ENCODE assay signal across 18 cellular contexts in genomic region chr5:12272389-12272788, GRCh38.
DNase-seq lines count a peak whose midpoint lies in the region; ATAC-seq and TF ChIP-seq lines count a peak whose summit lies in the region.
"Had no signal": no experiment of that assay in that cellular context is flagged by ENCODE, and none has a peak within 500 bp of the region (broad histone marks: within the 10 kb centered on the region; RNA-seq: fewer than 3 reads in every experiment).

No MANE protein-coding gene starts in this region.

- peak; percentile 85 for DNase-seq in GM23338 (ENCODE audit: low spot score)
- peak; percentile 64 for DNase-seq in PC-3
- peak; percentile 8 for DNase-seq in hepatocyte (ENCODE audit: low spot score)
- DNase-seq in activated T-helper 1 cell treated with anti-CD3 and anti-CD28 coated beads, Interleukin-12 subunit alpha, Interleukin-12 subunit beta, Interleukin-2, Interleukin-4 antibody, amounts not matched to agents 30 ng/mL and 10 ng/mL and 1 ng/mL, durations not matched to agents 14 hours and 24 hours and 36 hours (ENCODE audit: low spot score), result no peak
- DNase-seq in RKO (ENCODE audit: low spot score), result no peak
- DNase-seq in activated CD4-positive, alpha-beta T cell treated with anti-CD3 and anti-CD28 coated beads, Interleukin-2, amount 10 ng/mL, durations not matched to agents 7 days and 5 days, result no peak
- DNase-seq: activated CD4-positive, alpha-beta T cell treated with anti-CD3 and anti-CD28 coated beads, Interleukin-2, amount 50 U/mL, for 4 hours; activated naive CD8-positive, alpha-beta T cell treated with anti-CD3 and anti-CD28 coated beads, Interleukin-2, amount 10 ng/mL, durations not matched to agents 7 days and 5 days; activated T-cell treated with anti-CD3 and anti-CD28 coated beads, Interleukin-2, amount 50 U/mL, for 1 hour; CD8-positive, alpha-beta memory T cell; GDM1; naive thymus-derived CD8-positive, alpha-beta T cell; psoas muscle; spleen had no signal

- no peaks in the 10 kb centered on the region for H3K79me2 ChIP-seq in GM23338 (replicated peaks; ENCODE audit: insufficient read depth)
- H3K79me2 ChIP-seq in PC-3 (ENCODE audit: low read length), result no peaks in the 10 kb centered on the region
- H3K79me2 ChIP-seq in hepatocyte, result no peaks in the 10 kb centered on the region

- WGBS in hepatocyte (ENCODE audit: low lambda C conversion rate, missing lambda C conversion rate), result 57% methylated on average over 5 of the region's 5 CpGs

- H3K4me1 ChIP-seq in GM23338 (ENCODE audit: insufficient read depth), result no peaks in the 10 kb centered on the region
- no peaks in the 10 kb centered on the region for H3K4me1 ChIP-seq in PC-3 (ENCODE audit: insufficient read depth, low read length)
- H3K4me1 ChIP-seq in hepatocyte (ENCODE audit: insufficient read depth), result no peaks in the 10 kb centered on the region
- H3K4me1 ChIP-seq: psoas muscle, spleen, suprapubic skin had no signal

- TF ChIP-seq CTCF in 22Rv1 (IDR thresholded peaks at IDR 0.05) (peak; percentile 37), GM23338 (conservative IDR thresholded peaks at IDR 0.05; ENCODE audit: low read depth in 2 of 2) (peak; percentile 67 to 95), PC-3 (conservative IDR thresholded peaks at IDR 0.05; ENCODE audit: low read depth, low read length) (peak; percentile 68), hepatocyte (IDR thresholded peaks at IDR 0.05; ENCODE audit: poor library complexity) (peak; percentile 16)

- no peak overlapping the region for H3K27ac Mint-ChIP-seq in GM23338
- no peak overlapping the region for H3K27ac Mint-ChIP-seq in activated T-helper 1 cell treated with anti-CD3 and anti-CD28 coated beads, Interleukin-12 subunit alpha, Interleukin-12 subunit beta, Interleukin-2, Interleukin-4 antibody, amounts not matched to agents 30 ng/mL and 10 ng/mL and 1 ng/mL, durations not matched to agents 14 hours and 24 hours and 36 hours
- H3K27ac Mint-ChIP-seq in activated CD4-positive, alpha-beta T cell treated with anti-CD3 and anti-CD28 coated beads, Interleukin-2, amount 10 ng/mL, durations not matched to agents 7 days and 5 days, result no peak overlapping the region
- H3K27ac Mint-ChIP-seq: activated naive CD8-positive, alpha-beta T cell treated with anti-CD3 and anti-CD28 coated beads, Interleukin-2, amount 10 ng/mL, durations not matched to agents 7 days and 5 days; CD8-positive, alpha-beta memory T cell; naive thymus-derived CD8-positive, alpha-beta T cell had no signal

- H2AFZ ChIP-seq in GM23338 (no peak overlapping the region), PC-3 (ENCODE audit: low read length) (no peak overlapping the region), hepatocyte (no peak overlapping the region)

- CTCF ChIA-PET in PC-3 (lab: Charles Lee), result no interaction called here
- CTCF ChIA-PET in activated CD4-positive, alpha-beta T cell treated with anti-CD3 and anti-CD28 coated beads, Interleukin-2, amount 10 ng/mL, durations not matched to agents 7 days and 5 days (lab: Charles Lee), result no interaction called here

- POLR2A ChIA-PET in PC-3 (lab: Charles Lee; ENCODE audit: unreplicated experiment), result no interaction called here
- POLR2A ChIA-PET in activated CD4-positive, alpha-beta T cell treated with anti-CD3 and anti-CD28 coated beads, Interleukin-2, amount 10 ng/mL, durations not matched to agents 7 days and 5 days (lab: Charles Lee), result no interaction called here

- H3F3A ChIP-seq in GM23338 (replicated peaks; ENCODE audit: low read depth) (no peaks in the 10 kb centered on the region), PC-3 (ENCODE audit: low read length, unreplicated experiment) (no peaks in the 10 kb centered on the region)

- intact Hi-C loops in PC-3 (cut with micrococcal nuclease), result no loop called here
- intact Hi-C loops in activated T-helper 1 cell treated with anti-CD3 and anti-CD28 coated beads, Interleukin-12 subunit alpha, Interleukin-12 subunit beta, Interleukin-2, Interleukin-4 antibody, amounts not matched to agents 30 ng/mL and 10 ng/mL and 1 ng/mL, durations not matched to agents 14 hours and 24 hours and 36 hours (cut with micrococcal nuclease), result no loop called here

- H3K4me2 ChIP-seq in GM23338, result no peak overlapping the region
- no peak overlapping the region for H3K4me2 ChIP-seq in PC-3 (ENCODE audit: low read length)
- no peak overlapping the region for H3K4me2 ChIP-seq in hepatocyte

- H3K36me3 ChIP-seq in GM23338 (ENCODE audit: insufficient read depth) (no peaks in the 10 kb centered on the region), PC-3 (ENCODE audit: low read depth, low read length) (no peaks in the 10 kb centered on the region), hepatocyte (replicated peaks; ENCODE audit: insufficient read depth, low read depth) (no peaks in the 10 kb centered on the region)
- H3K36me3 ChIP-seq: spleen, suprapubic skin had no signal

- H3K4me3 Mint-ChIP-seq in GM23338, result no peak overlapping the region
- no peak overlapping the region for H3K4me3 Mint-ChIP-seq in activated T-helper 1 cell treated with anti-CD3 and anti-CD28 coated beads, Interleukin-12 subunit alpha, Interleukin-12 subunit beta, Interleukin-2, Interleukin-4 antibody, amounts not matched to agents 30 ng/mL and 10 ng/mL and 1 ng/mL, durations not matched to agents 14 hours and 24 hours and 36 hours
- H3K4me3 Mint-ChIP-seq in activated CD4-positive, alpha-beta T cell treated with anti-CD3 and anti-CD28 coated beads, Interleukin-2, amount 10 ng/mL, durations not matched to agents 7 days and 5 days, result no peak overlapping the region
- H3K4me3 Mint-ChIP-seq: activated naive CD8-positive, alpha-beta T cell treated with anti-CD3 and anti-CD28 coated beads, Interleukin-2, amount 10 ng/mL, durations not matched to agents 7 days and 5 days; CD8-positive, alpha-beta memory T cell; naive thymus-derived CD8-positive, alpha-beta T cell had no signal

- no peaks in the 10 kb centered on the region for H3K9me3 ChIP-seq in PC-3 (ENCODE audit: low read length)
- H3K9me3 ChIP-seq in hepatocyte (ENCODE audit: low read depth), result no peaks in the 10 kb centered on the region
- H3K9me3 ChIP-seq: psoas muscle, suprapubic skin had no signal

- H4K20me1 ChIP-seq in GM23338 (replicated peaks; ENCODE audit: insufficient read depth), result no peaks in the 10 kb centered on the region
- no peaks in the 10 kb centered on the region for H4K20me1 ChIP-seq in PC-3 (ENCODE audit: low read length)
- H4K20me1 ChIP-seq in hepatocyte (ENCODE audit: insufficient read depth, poor library complexity, severe bottlenecking), result no peaks in the 10 kb centered on the region

- BruUV-seq in PC-3 (replicated peaks; lab: Mats Ljungman, UMichigan), result no TSS peak

- no peak overlapping the region for H3K27ac ChIP-seq in 22Rv1
- no peak overlapping the region for H3K27ac ChIP-seq in GM23338 (ENCODE audit: low read depth)
- no peak overlapping the region for H3K27ac ChIP-seq in PC-3 (ENCODE audit: low read length)
- H3K27ac ChIP-seq in hepatocyte, result no peak overlapping the region
- H3K27ac ChIP-seq: psoas muscle, spleen, suprapubic skin had no signal

- H3K9ac ChIP-seq in PC-3 (ENCODE audit: low read length), result no peak overlapping the region

- no peaks in the 10 kb centered on the region for H3K9me3 Mint-ChIP-seq in GM23338
- H3K9me3 Mint-ChIP-seq in activated T-helper 1 cell treated with anti-CD3 and anti-CD28 coated beads, Interleukin-12 subunit alpha, Interleukin-12 subunit beta, Interleukin-2, Interleukin-4 antibody, amounts not matched to agents 30 ng/mL and 10 ng/mL and 1 ng/mL, durations not matched to agents 14 hours and 24 hours and 36 hours, result peaks cover 7% of the 10 kb centered on the region
- peaks cover 11% of the 10 kb centered on the region for H3K9me3 Mint-ChIP-seq in activated CD4-positive, alpha-beta T cell treated with anti-CD3 and anti-CD28 coated beads, Interleukin-2, amount 10 ng/mL, durations not matched to agents 7 days and 5 days

- H3K4me3 ChIP-seq in GM23338 (no peak overlapping the region), PC-3 (ENCODE audit: low read length) (no peak overlapping the region), hepatocyte (no peak overlapping the region)
- H3K4me3 ChIP-seq: GM12878, psoas muscle, spleen, suprapubic skin had no signal

- H3K9me2 ChIP-seq in GM23338 (ENCODE audit: insufficient read depth) (no peaks in the 10 kb centered on the region), PC-3 (replicated peaks; ENCODE audit: low read length) (no peaks in the 10 kb centered on the region), hepatocyte (replicated peaks; ENCODE audit: insufficient read depth) (no peaks in the 10 kb centered on the region)

- H3K36me3 Mint-ChIP-seq in GM23338 (ENCODE audit: low read depth), result no peaks in the 10 kb centered on the region
- no peaks in the 10 kb centered on the region for H3K36me3 Mint-ChIP-seq in activated T-helper 1 cell treated with anti-CD3 and anti-CD28 coated beads, Interleukin-12 subunit alpha, Interleukin-12 subunit beta, Interleukin-2, Interleukin-4 antibody, amounts not matched to agents 30 ng/mL and 10 ng/mL and 1 ng/mL, durations not matched to agents 14 hours and 24 hours and 36 hours (ENCODE audit: low read depth)
- no peaks in the 10 kb centered on the region for H3K36me3 Mint-ChIP-seq in activated CD4-positive, alpha-beta T cell treated with anti-CD3 and anti-CD28 coated beads, Interleukin-2, amount 10 ng/mL, durations not matched to agents 7 days and 5 days (ENCODE audit: low read depth)
- H3K36me3 Mint-ChIP-seq: activated naive CD8-positive, alpha-beta T cell treated with anti-CD3 and anti-CD28 coated beads, Interleukin-2, amount 10 ng/mL, durations not matched to agents 7 days and 5 days; CD8-positive, alpha-beta memory T cell; naive thymus-derived CD8-positive, alpha-beta T cell had no signal

- peaks cover 7% of the 10 kb centered on the region for H3K4me1 Mint-ChIP-seq in GM23338
- H3K4me1 Mint-ChIP-seq in activated T-helper 1 cell treated with anti-CD3 and anti-CD28 coated beads, Interleukin-12 subunit alpha, Interleukin-12 subunit beta, Interleukin-2, Interleukin-4 antibody, amounts not matched to agents 30 ng/mL and 10 ng/mL and 1 ng/mL, durations not matched to agents 14 hours and 24 hours and 36 hours (ENCODE audit: low read depth), result no peaks in the 10 kb centered on the region
- H3K4me1 Mint-ChIP-seq in activated CD4-positive, alpha-beta T cell treated with anti-CD3 and anti-CD28 coated beads, Interleukin-2, amount 10 ng/mL, durations not matched to agents 7 days and 5 days, result no peaks in the 10 kb centered on the region
- H3K4me1 Mint-ChIP-seq: activated naive CD8-positive, alpha-beta T cell treated with anti-CD3 and anti-CD28 coated beads, Interleukin-2, amount 10 ng/mL, durations not matched to agents 7 days and 5 days; CD8-positive, alpha-beta memory T cell; naive thymus-derived CD8-positive, alpha-beta T cell had no signal

- ATAC-seq in GM23338 (peak; percentile 93), PC-3 (peak; percentile 64; the same call in 1 of the 2 replicates), GM21619 (IDR thresholded peaks at IDR 0.05; ENCODE audit: unreplicated experiment) (no peak)
- ATAC-seq: GM12878; naive thymus-derived CD8-positive, alpha-beta T cell; psoas muscle had no signal

- H3K27me3 Mint-ChIP-seq in GM23338 (ENCODE audit: insufficient read depth, low read depth, poor library complexity), result no peaks in the 10 kb centered on the region
- no peaks in the 10 kb centered on the region for H3K27me3 Mint-ChIP-seq in activated T-helper 1 cell treated with anti-CD3 and anti-CD28 coated beads, Interleukin-12 subunit alpha, Interleukin-12 subunit beta, Interleukin-2, Interleukin-4 antibody, amounts not matched to agents 30 ng/mL and 10 ng/mL and 1 ng/mL, durations not matched to agents 14 hours and 24 hours and 36 hours (ENCODE audit: insufficient read depth)
- no peaks in the 10 kb centered on the region for H3K27me3 Mint-ChIP-seq in activated CD4-positive, alpha-beta T cell treated with anti-CD3 and anti-CD28 coated beads, Interleukin-2, amount 10 ng/mL, durations not matched to agents 7 days and 5 days
- H3K27me3 Mint-ChIP-seq: activated naive CD8-positive, alpha-beta T cell treated with anti-CD3 and anti-CD28 coated beads, Interleukin-2, amount 10 ng/mL, durations not matched to agents 7 days and 5 days; CD8-positive, alpha-beta memory T cell; naive thymus-derived CD8-positive, alpha-beta T cell had no signal

- H3K27me3 ChIP-seq in GM23338 (ENCODE audit: insufficient read depth) (no peaks in the 10 kb centered on the region), PC-3 (ENCODE audit: low read length) (no peaks in the 10 kb centered on the region), hepatocyte (no peaks in the 10 kb centered on the region)
- H3K27me3 ChIP-seq: spleen, suprapubic skin had no signal

Comparison
In these comparisons a context has a peak if more than half of its experiments do, and no peak if none do; other contexts are left out.
1. CTCF ChIP-seq: peak in every context shown above with its lines; median percentile 81 in GM23338; 68 in PC-3; 37 in 22Rv1; 16 in hepatocyte.
2. DNase-seq: peak in GM23338 (single experiment), PC-3 (single experiment) and hepatocyte (single experiment); none in activated T-helper 1 cell treated with anti-CD3 and anti-CD28 coated beads, Interleukin-12 subunit alpha, Interleukin-12 subunit beta, Interleukin-2, Interleukin-4 antibody, amounts not matched to agents 30 ng/mL and 10 ng/mL and 1 ng/mL, durations not matched to agents 14 hours and 24 hours and 36 hours (single experiment), RKO (single experiment) and activated CD4-positive, alpha-beta T cell treated with anti-CD3 and anti-CD28 coated beads, Interleukin-2, amount 10 ng/mL, durations not matched to agents 7 days and 5 days (single experiment).